In genomic region chr2:125444106-125444505, GRCh38 we compare ENCODE assay signal across 25 cellular contexts.
"Had no signal": no experiment of that assay in that cellular context is flagged by ENCODE, and none has a peak within 500 bp of the region (broad histone marks: within the 10 kb centered on the region; RNA-seq: fewer than 3 reads in every experiment).

No MANE protein-coding gene starts in this region.

- H3K9me3 ChIP-seq: neutrophil, pancreas, psoas muscle, right lobe of liver, sigmoid colon, stomach, thoracic aorta, thyroid gland, tibial nerve, upper lobe of left lung, uterus had no signal

- H3K27ac ChIP-seq: neutrophil, pancreas, psoas muscle, right lobe of liver, sigmoid colon, stomach, thoracic aorta, thyroid gland, tibial nerve, upper lobe of left lung, uterus had no signal

- H3K4me1 ChIP-seq: pancreas, psoas muscle, right lobe of liver, sigmoid colon, stomach, thyroid gland, tibial nerve, upper lobe of left lung, uterus had no signal

- DNase-seq: naive thymus-derived CD8-positive, alpha-beta T cell; nephron progenitor cell; nucleus accumbens; pancreas; psoas muscle; right cardiac atrium; right lobe of liver; sigmoid colon; small intestine; stimulated activated CD4-positive, alpha-beta T cell treated with anti-CD3 and anti-CD28 coated beads, Interleukin-15, amount 100 ng/mL, for 24 hours; stimulated activated CD4-positive, alpha-beta T cell treated with anti-CD3 and anti-CD28 coated beads, Interleukin-2, amount 100 ng/mL, for 24 hours; stimulated activated CD4-positive, alpha-beta T cell treated with anti-CD3 and anti-CD28 coated beads, Interleukin-2, amount 100 ng/mL, for 48 hours; stimulated activated CD4-positive, alpha-beta T cell treated with anti-CD3 and anti-CD28 coated beads, Interleukin-4, amount 100 ng/mL, for 24 hours; stimulated activated naive B cell treated with anti-CD40 and anti-IgM and Interleukin-4, amounts not matched to agents 10 μg/mL and 1 μg/mL and 100 μg/mL, for 72 hours; stimulated activated naive CD4-positive, alpha-beta T cell treated with Interleukin-2 at 50 U/mL for 16 hours; stomach; thyroid gland; trophoblast cell; upper lobe of left lung; uterus had no signal

- ATAC-seq: naive thymus-derived CD8-positive, alpha-beta T cell; natural killer cell treated with Interleukin-12 subunit alpha and Interleukin-12 subunit beta and Interleukin-15 and Interleukin-18, amount 100 ng/mL, for 72 hours; pancreas; psoas muscle; right cardiac atrium; right lobe of liver; stimulated activated effector memory CD8-positive, alpha-beta T cell treated with anti-CD3 and anti-CD28 coated beads, Interleukin-12 subunit alpha, Interleukin-12 subunit beta, amount 100 ng/mL, for 72 hours; stimulated activated naive B cell treated with anti-CD40 and anti-IgM and Interleukin-4, amounts not matched to agents 10 μg/mL and 1 μg/mL and 100 μg/mL, for 72 hours had no signal

- H3K4me3 ChIP-seq: pancreas, psoas muscle, right lobe of liver, sigmoid colon, stomach, thoracic aorta, thyroid gland, tibial nerve, upper lobe of left lung, uterus had no signal

- FAIRE-seq: pancreas, small intestine had no signal

- H3K27me3 ChIP-seq: neutrophil, pancreas, right lobe of liver, sigmoid colon, stomach, thyroid gland, tibial nerve, upper lobe of left lung, uterus had no signal

- H3K36me3 ChIP-seq: neutrophil, pancreas, right lobe of liver, sigmoid colon, stomach, thoracic aorta, thyroid gland, tibial nerve, upper lobe of left lung, uterus had no signal
